Comparison of ENCODE assay signal across 23 cellular contexts in the genomic region with DNA sequence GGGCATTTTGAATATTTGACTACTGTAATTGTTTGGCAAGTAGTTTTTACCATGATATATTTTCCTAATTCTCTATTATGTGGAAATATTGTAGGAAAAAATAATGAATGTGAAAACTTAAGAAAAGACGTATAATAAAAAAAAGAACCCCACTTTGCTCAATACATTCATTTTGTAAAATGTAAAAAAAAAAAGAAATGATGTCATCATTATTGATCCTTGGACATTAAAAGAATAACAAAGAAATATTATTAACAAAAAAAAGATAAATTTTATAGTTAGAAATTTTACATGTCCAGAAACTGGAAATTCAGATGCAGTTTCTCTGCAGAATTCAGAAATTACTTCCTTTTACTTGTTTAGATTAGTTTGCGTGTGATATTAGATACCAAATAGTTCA. TPM values are rescaled to one million over a fixed set of nuclear protein-coding genes. Genes with fewer than 3 reads are reported as not detected.
DNase-seq lines count a peak whose midpoint lies in the region; ATAC-seq, FAIRE-seq and TF ChIP-seq lines count a peak whose summit lies in the region.
"Had no signal": no experiment of that assay in that cellular context is flagged by ENCODE, and none has a peak within 500 bp of the region (broad histone marks: within the 10 kb centered on the region; RNA-seq: fewer than 3 reads in every experiment).

No MANE protein-coding gene starts in this region.

- no peaks in the 10 kb centered on the region for H3K79me2 ChIP-seq in GM12878 (ENCODE audit: control insufficient read depth, insufficient read depth, low read length)
- H3K79me2 ChIP-seq in GM23248 (ENCODE audit: insufficient read depth) = no peaks in the 10 kb centered on the region

- no peak for ATAC-seq in GM12878
- ATAC-seq: A549 had no signal

- BruUV-seq in GM12878 (replicated peaks; lab: Mats Ljungman, UMichigan) = no TSS peak

- 96% methylated on average over 2 of the region's 2 CpGs for WGBS in GM12878 (ENCODE audit: insufficient coverage, insufficient replicate concordance, low lambda C conversion rate, missing lambda C conversion rate)
- 95 to 99% methylated on average over 2 of the region's 2 CpGs for WGBS in GM23248 (ENCODE audit: low coverage in 1 of 2, low lambda C conversion rate in 2 of 2, missing lambda C conversion rate in 2 of 2), 2 experiments

- H3F3A ChIP-seq in GM23248 (ENCODE audit: insufficient read depth) = no peaks in the 10 kb centered on the region; the same call in 1 of the 2 replicates

- H4K20me1 ChIP-seq in GM12878 (ENCODE audit: control insufficient read depth, insufficient read depth) (no peaks in the 10 kb centered on the region; the same call in 1 of the 2 replicates), GM23248 (ENCODE audit: insufficient read depth) (no peaks in the 10 kb centered on the region)
- H4K20me1 ChIP-seq: BLaER1 treated with 17β-estradiol and CSF1 and Interleukin-3, amounts not matched to agents 10 nM and 100 nM had no signal

- no peak overlapping the region for H3K9ac ChIP-seq in GM12878 (ENCODE audit: control insufficient read depth, insufficient read depth, low read length)
- no peak overlapping the region for H3K9ac ChIP-seq in kidney (ENCODE audit: low read length in 2 of 2)
- no peak overlapping the region for H3K9ac ChIP-seq in GM23248
- H3K9ac ChIP-seq: BLaER1 treated with 17β-estradiol and CSF1 and Interleukin-3, amounts not matched to agents 10 nM and 100 nM had no signal

- in situ Hi-C loops in GM12878 (cut with MboI) (no loop called here), brain microvascular endothelial cell (cut with HindIII; ENCODE audit: low pct_ligation_motif_present, low sequenced_read_pairs) (no loop called here), GM23248 (cut with MboI) (no loop called here)

- H3K4me3 ChIP-seq in GM12878 = no peak overlapping the region
- no peak overlapping the region for H3K4me3 ChIP-seq in kidney (ENCODE audit: low read length in 2 of 2)
- no peak overlapping the region for H3K4me3 ChIP-seq in brain microvascular endothelial cell (ENCODE audit: low read depth, low read length)
- H3K4me3 ChIP-seq in GM23248 = no peak overlapping the region
- H3K4me3 ChIP-seq: A549; BLaER1 treated with 17β-estradiol and CSF1 and Interleukin-3, amounts not matched to agents 10 nM and 100 nM; HAP-1 had no signal

- no peaks in the 10 kb centered on the region for H3K36me3 ChIP-seq in GM12878 (ENCODE audit: control insufficient read depth in 2 of 2, insufficient read depth in 2 of 2, low read length in 1 of 2)
- no peaks in the 10 kb centered on the region for H3K36me3 ChIP-seq in kidney (ENCODE audit: control insufficient read depth in 1 of 2, insufficient read depth in 2 of 2, low read length in 2 of 2)
- H3K36me3 ChIP-seq in brain microvascular endothelial cell (replicated peaks) = no peaks in the 10 kb centered on the region
- no peaks in the 10 kb centered on the region for H3K36me3 ChIP-seq in GM23248 (ENCODE audit: low read depth)
- H3K36me3 ChIP-seq: BE2C; BLaER1 treated with 17β-estradiol and CSF1 and Interleukin-3, amounts not matched to agents 10 nM and 100 nM; HAP-1 had no signal

- DNase-seq in GM12878 (ENCODE audit: low read depth, low spot score) (no peak), kidney (no peak), brain microvascular endothelial cell (no peak), GM23248 (no peak)
- no peak for DNase-seq in stimulated activated CD4-positive, alpha-beta T cell treated with anti-CD3 and anti-CD28 coated beads, Interleukin-12 subunit alpha, Interleukin-12 subunit beta, amount 100 ng/mL, for 4 hours
- DNase-seq: 8988T; ACHN; AML-193; BE2C; CD4-positive, alpha-beta T cell; CD8-positive, alpha-beta memory T cell; DMS79 treated with DMSO at 0.1 percent for 48 hours; GOT3 had no signal

- intact Hi-C loops in GM12878 (cut with micrococcal nuclease; ENCODE audit: unreplicated experiment) (no loop called here), kidney (cut with DNase I) (no loop called here)

- no peak overlapping the region for H2AFZ ChIP-seq in GM12878 (ENCODE audit: control insufficient read depth, low read depth, low read length)
- no peak overlapping the region for H2AFZ ChIP-seq in GM23248

- peaks cover 3 to 7% of the 10 kb centered on the region in 2 experiments for H3K27me3 ChIP-seq in GM12878 (replicated peaks in 1 of 2; ENCODE audit: control insufficient read depth in 2 of 2, insufficient read depth in 2 of 2, low read length in 1 of 2)
- H3K27me3 ChIP-seq in brain microvascular endothelial cell (replicated peaks) = no peaks in the 10 kb centered on the region
- no peaks in the 10 kb centered on the region for H3K27me3 ChIP-seq in GM23248 (replicated peaks; ENCODE audit: insufficient read depth)
- H3K27me3 ChIP-seq: BLaER1 treated with 17β-estradiol and CSF1 and Interleukin-3, amounts not matched to agents 10 nM and 100 nM had no signal

- TF ChIP-seq RAD21 in GM12878 (IDR thresholded peaks at IDR 0.05; ENCODE audit: insufficient read depth, low read depth, low read length) = no peak

- peak; percentile 52 for FAIRE-seq in G401.6 (lab: Jason Lieb, UNC)
- FAIRE-seq in GM12878 (lab: Jason Lieb, UNC) = no peak
- FAIRE-seq in endometrium (lab: Jason Lieb, UNC) = peak; percentile 43
- peak; percentile 27 for FAIRE-seq in kidney (lab: Jason Lieb, UNC)
- FAIRE-seq: A549, D721Med, GM18507, H54 had no signal

- no peak overlapping the region for H3K4me2 ChIP-seq in GM12878 (ENCODE audit: control insufficient read depth, insufficient read depth)
- no peak overlapping the region for H3K4me2 ChIP-seq in GM23248 (ENCODE audit: unreplicated experiment)
- H3K4me2 ChIP-seq: A549 had no signal

- POLR2A ChIA-PET in GM12878 (lab: Charles Lee) = no interaction called here

- no peaks in the 10 kb centered on the region for H3K9me2 ChIP-seq in GM23248 (ENCODE audit: insufficient read depth)

- H3K4me1 ChIP-seq in GM12878 (ENCODE audit: control insufficient read depth, insufficient read depth, low read length) = no peaks in the 10 kb centered on the region; the same call in 1 of the 2 replicates
- peaks cover 0 to 2% of the 10 kb centered on the region in 2 donors for H3K4me1 ChIP-seq in kidney (ENCODE audit: control insufficient read depth in 1 of 2, insufficient read depth in 1 of 2, low read depth in 1 of 2, low read length in 2 of 2)
- H3K4me1 ChIP-seq in GM23248 (ENCODE audit: insufficient read depth) = no peaks in the 10 kb centered on the region
- H3K4me1 ChIP-seq: A549, BE2C, HAP-1 had no signal

- RAD21 ChIA-PET in GM12878 (lab: Charles Lee; ENCODE audit: unreplicated experiment) = no interaction called here

- H3K9me3 ChIP-seq in GM12878 (replicated peaks; ENCODE audit: control insufficient read depth, insufficient read depth, low read length) (no peaks in the 10 kb centered on the region; the same call in 2 of the 3 replicates), kidney (ENCODE audit: control insufficient read depth in 1 of 2, low read length in 2 of 2) (no peaks in the 10 kb centered on the region), GM23248 (ENCODE audit: low read depth) (no peaks in the 10 kb centered on the region)
- H3K9me3 ChIP-seq: A549, BE2C, HAP-1 had no signal

- SMC1A ChIA-PET in GM12878 (lab: Charles Lee; ENCODE audit: uncharacterized antibody, unreplicated experiment) = no interaction called here

- no peak for TF ChIP-seq CTCF in GM12878 (IDR thresholded peaks at IDR 0.05 in 2 of 3, conservative IDR thresholded peaks at IDR 0.05 in 1 of 3; ENCODE audit: control insufficient read depth in 2 of 3, extremely low read depth in 1 of 3, insufficient read depth in 1 of 3, low read depth in 3 of 3, low read length in 3 of 3)
- no peak for TF ChIP-seq CTCF in kidney (IDR thresholded peaks at IDR 0.05; ENCODE audit: borderline replicate concordance, extremely low read depth, insufficient read depth)
- no peak for TF ChIP-seq CTCF in brain microvascular endothelial cell (IDR thresholded peaks at IDR 0.05; ENCODE audit: low read depth, low read length, missing control alignments)

- no peak for TF ChIP-seq EP300 in GM12878 (IDR thresholded peaks at IDR 0.05; ENCODE audit: borderline replicate concordance in 1 of 2, control insufficient read depth in 1 of 2, low read depth in 2 of 2, low read length in 2 of 2)

- CTCF ChIA-PET in GM12878 (lab: Yijun Ruan, JAX) = no interaction called here

- H3K27ac ChIP-seq in GM12878 (ENCODE audit: control insufficient read depth, insufficient read depth) (no peak overlapping the region), kidney (ENCODE audit: low read depth in 2 of 2, low read length in 2 of 2) (no peak overlapping the region), brain microvascular endothelial cell (no peak overlapping the region), GM23248 (no peak overlapping the region)
- H3K27ac ChIP-seq: A549; BLaER1 treated with 17β-estradiol and CSF1 and Interleukin-3, amounts not matched to agents 10 nM and 100 nM had no signal

- TF ChIP-seq POLR2A in GM12878 (IDR thresholded peaks at IDR 0.05; ENCODE audit: low read depth, low read length) = no peak

RNA-seq across cellular contexts. Expression of gene GIPC2, which starts 5.2 kb away (rescaled TPM):
- total RNA-seq in GM12878 (2013; cell fraction: nucleolus; rRNA removed) = 0.12 TPM in 1 of 2 replicates, not detected in the other
- total RNA-seq in GM12878 (2014; rRNA removed) = 0.05 TPM in 1 of 2 replicates, not detected in the other
- total RNA-seq in GM12878 (2014; rRNA removed; fragmentation: Illumina TruSeq; extraction: Trizol) = 0.09 TPM in 2 replicates
- total RNA-seq in GM12878 (2021) = 0.08 and 0.11 TPM in 2 replicates
- not detected for polyA plus RNA-seq in GM12878 (2011; ENCODE audit: low read depth)
- polyA plus RNA-seq in GM12878 (2011; rRNA removed) = 0.04 and 0.33 TPM in 2 replicates
- not detected in 2 replicates for polyA plus RNA-seq in GM12878 (2011; cell fraction: cytosol; rRNA removed)
- 0.03 TPM in 1 of 2 replicates, not detected in the other for polyA plus RNA-seq in GM12878 (2011; cell fraction: nucleus; rRNA removed)
- polyA plus RNA-seq in GM12878 (2012) = not detected in 2 replicates
- 0.03 TPM in 1 of 2 replicates, not detected in the other for polyA plus RNA-seq in GM12878 (2014; fragmentation: Illumina TruSeq; extraction: Trizol)
- under 1 TPM; 0.04 to 0.10 TPM for polyA plus RNA-seq in GM12878 (2014; fragmentation: Nextera tagmentation; extraction: Ambion mirVana)
- polyA plus RNA-seq in GM12878 (2014; rRNA removed) = 0.04 and 0.08 TPM in 2 replicates
- under 1 TPM in 1 of 2 experiments, not detected in 1; 0.23 TPM for polyA plus RNA-seq in GM12878 (2016; fragmentation: Nextera tagmentation; extraction: Ambion mirVana)
- not detected in 2 replicates for polyA minus RNA-seq in GM12878 (2011; rRNA and poly(A)+ RNA removed)
- polyA minus RNA-seq in GM12878 (2011; cell fraction: cytosol; rRNA and poly(A)+ RNA removed) = not detected in 2 replicates
- polyA minus RNA-seq in GM12878 (2011; cell fraction: nucleus; rRNA and poly(A)+ RNA removed) = not detected in 2 replicates
- 10.7 TPM for total RNA-seq in kidney
- 20.3 TPM for polyA plus RNA-seq in kidney (ENCODE audit: insufficient read depth, low read depth, low replicate concordance)
- total RNA-seq in GM23248 (2014; rRNA removed; shearing (Covaris generic)) = 0.32 and 0.51 TPM in 2 replicates
- polyA plus RNA-seq in GM23248 (2016; fragmentation: Nextera tagmentation; extraction: Ambion mirVana) = 0.68 and 0.75 TPM in 2 replicates
- total RNA-seq: CD4-positive, alpha-beta T cell; G401 had no signal
- polyA plus RNA-seq: CD14-positive monocyte had no signal

RNA-seq across cellular contexts. Expression of gene DNAJB4, which starts 46.3 kb away (rescaled TPM):
- 19.7 and 20.8 TPM in 2 replicates for total RNA-seq in GM12878 (2013; cell fraction: nucleolus; rRNA removed)
- total RNA-seq in GM12878 (2014; rRNA removed) (5.3 and 6.9 TPM in 2 replicates), GM12878 (2014; rRNA removed; fragmentation: Illumina TruSeq; extraction: Trizol) (6.2 and 6.5 TPM in 2 replicates), GM12878 (2021) (7.3 and 7.6 TPM in 2 replicates), kidney (34.7 TPM)
- polyA plus RNA-seq in GM12878 (2011; ENCODE audit: low read depth) = 1.5 TPM
- polyA plus RNA-seq in GM12878 (2011; rRNA removed) (6.6 and 13.6 TPM in 2 replicates), GM12878 (2014; fragmentation: Illumina TruSeq; extraction: Trizol) (6.5 and 8.8 TPM in 2 replicates), GM12878 (2014; fragmentation: Nextera tagmentation; extraction: Ambion mirVana) (1 to 10 TPM; 3.8 to 5.1 TPM), GM12878 (2014; rRNA removed) (5.9 and 8.1 TPM in 2 replicates), GM12878 (2016; fragmentation: Nextera tagmentation; extraction: Ambion mirVana) (10 to 100 TPM; 10.1 to 10.5 TPM), kidney (ENCODE audit: insufficient read depth, low read depth, low replicate concordance) (17.0 TPM), GM23248 (2016; fragmentation: Nextera tagmentation; extraction: Ambion mirVana) (147 and 151 TPM in 2 replicates)
- 2.0 TPM in 2 replicates for polyA plus RNA-seq in GM12878 (2011; cell fraction: cytosol; rRNA removed)
- polyA plus RNA-seq in GM12878 (2011; cell fraction: nucleus; rRNA removed) = 6.0 and 6.3 TPM in 2 replicates
- polyA plus RNA-seq in GM12878 (2012) = 4.4 and 7.0 TPM in 2 replicates
- 5.0 and 7.6 TPM in 2 replicates for polyA minus RNA-seq in GM12878 (2011; rRNA and poly(A)+ RNA removed)
- 1.9 and 2.7 TPM in 2 replicates for polyA minus RNA-seq in GM12878 (2011; cell fraction: cytosol; rRNA and poly(A)+ RNA removed)
- 6.5 and 15.7 TPM in 2 replicates for polyA minus RNA-seq in GM12878 (2011; cell fraction: nucleus; rRNA and poly(A)+ RNA removed)
- 125 and 133 TPM in 2 replicates for total RNA-seq in GM23248 (2014; rRNA removed; shearing (Covaris generic))
